In genomic region chr3:64191822-64192221, GRCh38 we compare ENCODE assay signal across 17 cellular contexts. TPM values are rescaled to one million over a fixed set of nuclear protein-coding genes. Genes with fewer than 3 reads are reported as not detected.
"Had no signal": no experiment of that assay in that cellular context is flagged by ENCODE, and none has a peak within 500 bp of the region (broad histone marks: within the 10 kb centered on the region; RNA-seq: fewer than 3 reads in every experiment).

No MANE protein-coding gene starts in this region.

- DNase-seq: activated CD4-positive, alpha-beta T cell treated with anti-CD3 and anti-CD28 coated beads, Interleukin-2, amount 50 U/mL, for 1 hour; activated CD8-positive, alpha-beta memory T cell treated with anti-CD3 and anti-CD28 coated beads for 24 hours; activated naive CD8-positive, alpha-beta T cell treated with anti-CD3 and anti-CD28 coated beads for 36 hours; cerebellar nuclear complex; effector memory CD4-positive, alpha-beta T cell; hippocampal formation; kidney; left ventricle myocardium inferior; naive thymus-derived CD8-positive, alpha-beta T cell; posterior cingulate gyrus; stimulated activated CD4-positive, alpha-beta T cell treated with anti-CD3 and anti-CD28 coated beads, Interleukin-4, amount 100 ng/mL, for 24 hours; stimulated activated naive CD4-positive, alpha-beta T cell; substantia nigra; T-helper 9 cell had no signal

- H3K4me3 ChIP-seq: left ventricle myocardium inferior, tibial nerve had no signal

- H3K9me3 ChIP-seq: tibial nerve had no signal

- H3K27ac ChIP-seq: left ventricle myocardium inferior had no signal

- ATAC-seq: activated CD4-positive, CD25-positive, alpha-beta regulatory T cell treated with anti-CD3 and anti-CD28 coated beads, Interleukin-2, amount 50 U/mL, for 24 hours; naive thymus-derived CD8-positive, alpha-beta T cell had no signal

- FAIRE-seq: kidney had no signal

- H3K27me3 ChIP-seq: tibial nerve had no signal

RNA-seq across cellular contexts. Expression of gene PRICKLE2, which starts 33.4 kb away (rescaled TPM):
- total RNA-seq: activated naive CD8-positive, alpha-beta T cell treated with anti-CD3 and anti-CD28 coated beads for 36 hours; activated T-helper 1 cell treated with anti-CD3 and anti-CD28 coated beads, Interleukin-12 subunit alpha, Interleukin-12 subunit beta, Interleukin-2, Interleukin-4 antibody, amounts not matched to agents 30 ng/mL and 10 ng/mL and 1 ng/mL, durations not matched to agents 14 hours and 24 hours and 36 hours; naive thymus-derived CD8-positive, alpha-beta T cell had no signal
- polyA plus RNA-seq: naive thymus-derived CD8-positive, alpha-beta T cell had no signal
